Comparison of ENCODE assay signal across 20 cellular contexts in the genomic region with DNA sequence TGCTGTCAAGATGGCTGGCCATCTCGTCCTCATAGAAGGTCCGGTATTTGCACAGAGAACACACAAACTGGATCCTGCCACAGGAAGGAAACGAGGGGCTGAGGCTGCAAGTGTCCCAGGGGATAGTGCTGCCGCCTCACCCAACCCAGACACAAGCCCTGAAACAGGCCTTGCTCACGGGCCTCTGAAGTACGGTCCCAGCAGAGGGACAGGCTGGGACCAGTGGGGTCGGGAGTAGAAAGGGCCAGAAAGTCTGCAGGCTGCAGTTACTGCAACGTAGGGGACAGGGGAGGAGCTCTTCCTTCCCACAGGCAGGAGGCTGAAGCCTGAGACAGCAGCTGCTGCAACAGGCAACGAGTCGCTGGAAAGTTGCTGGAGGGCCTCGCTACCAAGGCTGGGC. TPM values are rescaled to one million over a fixed set of nuclear protein-coding genes. Genes with fewer than 3 reads are reported as not detected.
A peak's percentile ranks its signal among the peaks of the same experiment; 100 is the strongest.
DNase-seq lines count a peak whose midpoint lies in the region; ATAC-seq and TF ChIP-seq lines count a peak whose summit lies in the region.
"Had no signal": no experiment of that assay in that cellular context is flagged by ENCODE, and none has a peak within 500 bp of the region (broad histone marks: within the 10 kb centered on the region; RNA-seq: fewer than 3 reads in every experiment).

No MANE protein-coding gene starts in this region.

- 83 to 93% methylated on average over 11 of the region's 11 CpGs for WGBS in sigmoid colon, 2 donors

- no peak for TF ChIP-seq CTCF in RWPE1 (conservative IDR thresholded peaks at IDR 0.05; ENCODE audit: low read depth)
- TF ChIP-seq CTCF in sigmoid colon (IDR thresholded peaks at IDR 0.05) = no peak

- DNase-seq in AG08396 (ENCODE audit: low spot score) (peak; percentile 3), RWPE1 (ENCODE audit: low spot score) (no peak), mesenteric fat pad (ENCODE audit: low spot score) (peak; percentile 26), sigmoid colon (peak; percentile 39), medulla oblongata (ENCODE audit: extremely low spot score) (no peak), putamen (ENCODE audit: low spot score) (no peak), HCEC 1CT (no peak)
- DNase-seq: 8988T; ACHN; CD4-positive, alpha-beta T cell; KBM-7; MV-4-11; NCI-H1105; NCI-H1436 treated with DMSO at 0.1 percent for 48 hours; NCI-H2029; NCI-H446; NCI-H524 treated with DMSO at 0.1 percent for 48 hours; NCI-H774 had no signal

- no peak overlapping the region for H3K4me3 ChIP-seq in sigmoid colon

- H3K27ac ChIP-seq in RWPE1 = 0 out of 2 replicates have a peak overlapping the region, but pooled peaks have one; percentile 2
- no peak overlapping the region for H3K27ac ChIP-seq in sigmoid colon

- no peak for ATAC-seq in GM18498 (IDR thresholded peaks at IDR 0.05; ENCODE audit: unreplicated experiment)

- no peaks in the 10 kb centered on the region for H3K27me3 ChIP-seq in sigmoid colon

- intact Hi-C loops in sigmoid colon (cut with DNase I) = no loop called here

- H3K4me1 ChIP-seq in sigmoid colon = peaks cover 0 to 26% (median 25%) of the 10 kb centered on the region in 4 donors

- TF ChIP-seq POLR2A in sigmoid colon (IDR thresholded peaks at IDR 0.05) = no peak

- H3K9me3 ChIP-seq in sigmoid colon = no peaks in the 10 kb centered on the region
- H3K9me3 ChIP-seq: SK-N-SH had no signal

- no peak for TF ChIP-seq EP300 in sigmoid colon (IDR thresholded peaks at IDR 0.05)

- CTCF ChIA-PET in RWPE1 (lab: Yijun Ruan, JAX) = no interaction called here

- H3K36me3 ChIP-seq in sigmoid colon = peaks cover 49 to 89% (median 66%) of the 10 kb centered on the region in 4 donors

- POLR2A ChIA-PET in RWPE1 (lab: Yijun Ruan, JAX; ENCODE audit: low non-redundant PET) = interaction anchor here (0.6 kb wide), 1 partner anchor 9 kb away, joined by 3 read pairs; no protein-coding TSS in a partner anchor

RNA-seq across cellular contexts. Expression of a gene that starts 18.2 kb away (rescaled TPM):
- total RNA-seq in mesenteric fat pad (38.3 TPM), sigmoid colon (10 to 100 TPM; 15.0 to 43.8 (median 21.4) TPM)
- polyA plus RNA-seq in sigmoid colon = 10 to 100 TPM; 11.4 to 19.8 (median 11.6) TPM

RNA-seq across cellular contexts. Expression of a gene that starts 21.0 kb away (rescaled TPM):
- total RNA-seq in mesenteric fat pad = 63.8 TPM
- total RNA-seq in sigmoid colon = 100 to 1,000 TPM in 2 of 4 donors, 10 to 100 TPM in 2; 90.5 to 145 (median 101) TPM
- 10 to 100 TPM; 15.0 to 67.5 (median 22.8) TPM for polyA plus RNA-seq in sigmoid colon

RNA-seq across cellular contexts. Expression of a gene that starts 52.0 kb away (rescaled TPM):
- total RNA-seq in mesenteric fat pad (37.6 TPM), sigmoid colon (10 to 100 TPM; 16.3 to 49.6 (median 28.4) TPM)
- polyA plus RNA-seq in sigmoid colon = 10 to 100 TPM in 1 of 3 donors, 1 to 10 TPM in 2; 7.8 to 18.3 (median 9.2) TPM

Comparison
In these comparisons a context has a peak if more than half of its experiments do, and no peak if none do; other contexts are left out.
1. DNase-seq: peak in AG08396 (single experiment), mesenteric fat pad (single experiment) and sigmoid colon (single experiment); none in RWPE1 (single experiment), medulla oblongata (single experiment), putamen (single experiment) and HCEC 1CT (single experiment).